ENCODE assay signal across 30 cellular contexts in the genomic region with DNA sequence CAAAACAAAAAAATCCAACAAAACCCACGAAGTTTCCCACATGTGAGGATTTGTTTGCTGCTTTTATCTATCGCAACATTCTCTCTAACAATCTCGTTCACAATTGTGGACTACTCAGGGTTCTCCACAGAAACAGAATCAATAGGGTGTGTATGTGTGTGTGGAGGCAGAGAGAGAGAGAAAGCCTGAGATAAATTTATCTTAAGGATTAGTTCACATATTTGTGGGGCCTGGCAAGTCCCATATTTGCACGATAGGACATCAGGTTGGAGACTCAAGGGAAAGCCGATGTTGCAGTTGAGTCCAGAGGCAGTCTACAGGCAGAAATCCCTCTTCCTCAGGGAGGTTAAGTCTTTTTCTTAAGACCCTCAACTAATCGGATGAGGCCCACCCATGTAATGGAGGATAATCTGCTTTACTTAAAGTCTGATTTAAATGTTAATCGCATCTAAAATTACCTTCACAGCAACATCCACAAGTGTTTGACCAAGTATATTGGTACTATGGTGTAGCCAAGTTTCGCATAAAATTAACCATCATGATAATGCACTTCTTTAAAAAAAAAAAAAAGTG.
"Had no signal": no experiment of that assay in that cellular context is flagged by ENCODE, and none has a peak within 500 bp of the region (broad histone marks: within the 10 kb centered on the region; RNA-seq: fewer than 3 reads in every experiment).

No MANE protein-coding gene starts in this region.

- H3K36me3 Mint-ChIP-seq: activated naive CD8-positive, alpha-beta T cell treated with anti-CD3 and anti-CD28 coated beads for 36 hours had no signal

- H3K4me1 ChIP-seq: body of pancreas, breast epithelium, Peyer's patch had no signal

- H3K27me3 Mint-ChIP-seq: activated CD4-positive, alpha-beta T cell treated with anti-CD3 and anti-CD28 coated beads, Interleukin-2, amount 10 ng/mL, durations not matched to agents 24 days and 14 days had no signal

- H3K4me1 Mint-ChIP-seq: activated CD4-positive, alpha-beta T cell treated with anti-CD3 and anti-CD28 coated beads, Interleukin-2, amount 10 ng/mL, durations not matched to agents 24 days and 14 days; activated naive CD8-positive, alpha-beta T cell treated with anti-CD3 and anti-CD28 coated beads for 36 hours; activated T-helper 17 cell treated with anti-CD3 and anti-CD28 coated beads, Interleukin-2, amount 50 U/mL, for 72 hours had no signal

- ATAC-seq: activated CD8-positive, alpha-beta T cell treated with anti-CD3 and anti-CD28 coated beads for 36 hours; activated T-cell treated with anti-CD3 and anti-CD28 coated beads, Interleukin-2, amount 50 U/mL, for 72 hours; activated T-helper 17 cell treated with anti-CD3 and anti-CD28 coated beads, Interleukin-2, amount 50 U/mL, for 72 hours; body of pancreas had no signal

- H3K27ac Mint-ChIP-seq: activated CD4-positive, alpha-beta T cell treated with anti-CD3 and anti-CD28 coated beads, Interleukin-2, amount 10 ng/mL, durations not matched to agents 24 days and 14 days; activated CD8-positive, alpha-beta T cell treated with anti-CD3 and anti-CD28 coated beads for 36 hours; activated naive CD8-positive, alpha-beta T cell treated with anti-CD3 and anti-CD28 coated beads for 36 hours; activated T-cell treated with anti-CD3 and anti-CD28 coated beads, Interleukin-2, amount 50 U/mL, for 72 hours; activated T-helper 17 cell treated with anti-CD3 and anti-CD28 coated beads, Interleukin-2, amount 50 U/mL, for 72 hours had no signal

- H3K4me3 Mint-ChIP-seq: activated CD4-positive, alpha-beta T cell treated with anti-CD3 and anti-CD28 coated beads, Interleukin-2, amount 10 ng/mL, durations not matched to agents 24 days and 14 days; activated CD8-positive, alpha-beta T cell treated with anti-CD3 and anti-CD28 coated beads for 36 hours; activated naive CD8-positive, alpha-beta T cell treated with anti-CD3 and anti-CD28 coated beads for 36 hours; activated T-cell treated with anti-CD3 and anti-CD28 coated beads, Interleukin-2, amount 50 U/mL, for 72 hours; activated T-helper 17 cell treated with anti-CD3 and anti-CD28 coated beads, Interleukin-2, amount 50 U/mL, for 72 hours had no signal

- H3K4me3 ChIP-seq: body of pancreas, breast epithelium, Peyer's patch, SK-N-MC had no signal

- H3K9me3 ChIP-seq: body of pancreas, breast epithelium, Peyer's patch had no signal

- H3K27me3 ChIP-seq: body of pancreas, breast epithelium, Peyer's patch had no signal

- H3K36me3 ChIP-seq: breast epithelium, Peyer's patch had no signal

- H3K27ac ChIP-seq: body of pancreas, breast epithelium, Peyer's patch, SK-N-MC had no signal

- H3K9me3 Mint-ChIP-seq: activated CD4-positive, alpha-beta T cell treated with anti-CD3 and anti-CD28 coated beads, Interleukin-2, amount 10 ng/mL, durations not matched to agents 24 days and 14 days; activated CD8-positive, alpha-beta T cell treated with anti-CD3 and anti-CD28 coated beads for 36 hours; activated naive CD8-positive, alpha-beta T cell treated with anti-CD3 and anti-CD28 coated beads for 36 hours; activated T-cell treated with anti-CD3 and anti-CD28 coated beads, Interleukin-2, amount 50 U/mL, for 72 hours; activated T-helper 17 cell treated with anti-CD3 and anti-CD28 coated beads, Interleukin-2, amount 50 U/mL, for 72 hours had no signal

- DNase-seq: activated CD4-positive, alpha-beta T cell treated with anti-CD3 and anti-CD28 coated beads, Interleukin-2, amount 10 ng/mL, durations not matched to agents 24 days and 14 days; activated CD4-positive, alpha-beta T cell treated with anti-CD3 and anti-CD28 coated beads, Interleukin-2, amount 50 U/mL, for 4 hours; activated CD8-positive, alpha-beta T cell treated with anti-CD3 and anti-CD28 coated beads for 36 hours; activated effector memory CD4-positive, alpha-beta T cell treated with anti-CD3 and anti-CD28 coated beads, Interleukin-2, amount 50 U/mL, for 16 hours; activated naive CD4-positive, alpha-beta T cell; activated naive CD4-positive, alpha-beta T cell treated with anti-CD3 and anti-CD28 coated beads, Interleukin-2, amount 50 U/mL, for 16 hours; activated naive CD8-positive, alpha-beta T cell treated with anti-CD3 and anti-CD28 coated beads for 36 hours; activated T-cell treated with anti-CD3 and anti-CD28 coated beads, Interleukin-2, amount 50 U/mL, for 1 hour; activated T-cell treated with anti-CD3 and anti-CD28 coated beads, Interleukin-2, amount 50 U/mL, for 72 hours; amniotic stem cell; aorta; body of pancreas; Karpas-422; KBM-7; NCI-H1048; NCI-H1105 treated with DMSO at 0.1 percent for 48 hours; NCI-H1436; NCI-H1694 treated with DMSO at 0.1 percent for 48 hours; NCI-H2029; NCI-H2171; NCI-H510A; NCI-H526; NCI-H748 treated with DMSO at 0.1 percent for 48 hours; Peyer's patch; RPMI8226; SHP77 treated with DMSO at 0.1 percent for 48 hours; T1000 had no signal
